8 cellular contexts compared by ENCODE assay signal in genomic region chr7:112789453-112789823, GRCh38. TPM values are rescaled to one million over a fixed set of nuclear protein-coding genes. Genes with fewer than 3 reads are reported as not detected.
DNase-seq lines count a peak whose midpoint lies in the region; ATAC-seq and TF ChIP-seq lines count a peak whose summit lies in the region.

No MANE protein-coding gene starts in this region.

- peaks cover 16% of the 10 kb centered on the region for H3K4me1 ChIP-seq in CD4-positive, alpha-beta memory T cell (ENCODE audit: insufficient read depth, low read length)
- peaks cover 10 to 16% of the 10 kb centered on the region in 2 donors for H3K4me1 ChIP-seq in duodenal mucosa (ENCODE audit: control insufficient read depth in 1 of 2, insufficient read depth in 2 of 2, low read length in 2 of 2)

- DNase-seq in CD4-positive, alpha-beta memory T cell: no peak
- no peak for DNase-seq in activated CD8-positive, alpha-beta memory T cell treated with anti-CD3 and anti-CD28 coated beads, Interleukin-2, amount 50 U/mL, for 48 hours

- H3K27ac Mint-ChIP-seq in CD4-positive, alpha-beta memory T cell: peak overlapping the region; percentile 82 to 95 (median 92)
- H3K27ac Mint-ChIP-seq in IgD-negative memory B cell (peak overlapping the region; percentile 97 to 99 (median 98)), nephron (peak overlapping the region; percentile 98 to 99 (median 98))

- H3K4me1 Mint-ChIP-seq in CD4-positive, alpha-beta memory T cell: peaks cover 27 to 60% (median 39%) of the 10 kb centered on the region in 4 donors
- H3K4me1 Mint-ChIP-seq in IgD-negative memory B cell (peaks cover 22 to 37% (median 35%) of the 10 kb centered on the region in 3 donors), nephron (peaks cover 18% of the 10 kb centered on the region)

- peak overlapping the region; percentile 91 to 98 for H3K9ac ChIP-seq in duodenal mucosa (ENCODE audit: low read depth in 1 of 2, low read length in 2 of 2)

- peak overlapping the region; percentile 59 to 93 for H3K4me3 ChIP-seq in CD4-positive, alpha-beta memory T cell (ENCODE audit: low read length in 2 of 2)
- H3K4me3 ChIP-seq in duodenal mucosa (ENCODE audit: low read depth in 1 of 2, low read length in 2 of 2): peak overlapping the region; percentile 81 to 99

- no peaks in the 10 kb centered on the region for H3K9me3 ChIP-seq in CD4-positive, alpha-beta memory T cell (ENCODE audit: control insufficient read depth in 1 of 2, low read length in 2 of 2)
- no peaks in the 10 kb centered on the region for H3K9me3 ChIP-seq in duodenal mucosa (ENCODE audit: control insufficient read depth in 1 of 2, low read length in 2 of 2)

- H3K36me3 Mint-ChIP-seq in CD4-positive, alpha-beta memory T cell: peaks cover 7 to 16% of the 10 kb centered on the region in 2 donors
- H3K36me3 Mint-ChIP-seq in IgD-negative memory B cell: peaks cover 3% of the 10 kb centered on the region
- peaks cover 14% of the 10 kb centered on the region for H3K36me3 Mint-ChIP-seq in nephron (ENCODE audit: low read depth)

- H3K9me3 Mint-ChIP-seq in CD4-positive, alpha-beta memory T cell: no peaks in the 10 kb centered on the region
- H3K9me3 Mint-ChIP-seq in IgD-negative memory B cell: no peaks in the 10 kb centered on the region
- H3K9me3 Mint-ChIP-seq in nephron: no peaks in the 10 kb centered on the region

- H3K27me3 Mint-ChIP-seq in CD4-positive, alpha-beta memory T cell: no peaks in the 10 kb centered on the region
- no peaks in the 10 kb centered on the region for H3K27me3 Mint-ChIP-seq in IgD-negative memory B cell
- no peaks in the 10 kb centered on the region for H3K27me3 Mint-ChIP-seq in nephron (ENCODE audit: low read depth)

- CTCF ChIA-PET in CD4-positive, alpha-beta memory T cell (lab: Charles Lee; ENCODE audit: partially characterized antibody): no interaction called here

- POLR2A ChIA-PET in CD4-positive, alpha-beta memory T cell (lab: Charles Lee; ENCODE audit: partially characterized antibody): interaction anchor here (1.2 to 2.8 kb wide), 2 partner anchors 10 to 150 kb away, joined by 4 to 16 read pairs; a partner anchor contains a TSS

- TF ChIP-seq CTCF in nephron (IDR thresholded peaks at IDR 0.05; ENCODE audit: unreplicated experiment in 3 of 3): no peak

- H3K4me3 Mint-ChIP-seq in CD4-positive, alpha-beta memory T cell: peak overlapping the region; percentile 91 to 96 (median 94)
- H3K4me3 Mint-ChIP-seq in IgD-negative memory B cell: peak overlapping the region; percentile 92 to 98 (median 98)
- peak overlapping the region; percentile 94 to 96 (median 94) for H3K4me3 Mint-ChIP-seq in nephron

- H3K36me3 ChIP-seq in CD4-positive, alpha-beta memory T cell (ENCODE audit: insufficient read depth, low read length): no peaks in the 10 kb centered on the region
- H3K36me3 ChIP-seq in duodenal mucosa (ENCODE audit: control insufficient read depth in 1 of 2, insufficient read depth in 2 of 2, low read length in 2 of 2): peaks cover 0 to 3% of the 10 kb centered on the region in 2 donors

- ATAC-seq in HG03025 (IDR thresholded peaks at IDR 0.05; ENCODE audit: low FRiP score, unreplicated experiment) (no peak), GM18517 (IDR thresholded peaks at IDR 0.05; ENCODE audit: unreplicated experiment) (no peak), GM21381 (IDR thresholded peaks at IDR 0.05; ENCODE audit: unreplicated experiment) (no peak)

- intact Hi-C loops in CD4-positive, alpha-beta memory T cell (cut with micrococcal nuclease): loop anchor here (5.0 kb wide), 1 partner anchor 322 kb away; no protein-coding TSS in a partner anchor

- H3K27ac ChIP-seq in CD4-positive, alpha-beta memory T cell (ENCODE audit: low read depth, low read length): peak overlapping the region; percentile 76
- peak overlapping the region; percentile 89 for H3K27ac ChIP-seq in duodenal mucosa (ENCODE audit: low read depth, low read length)

- H3K27me3 ChIP-seq in CD4-positive, alpha-beta memory T cell (ENCODE audit: insufficient read depth, low read length): no peaks in the 10 kb centered on the region
- H3K27me3 ChIP-seq in duodenal mucosa (ENCODE audit: control insufficient read depth in 1 of 2, insufficient read depth in 2 of 2, low read length in 2 of 2): no peaks in the 10 kb centered on the region

RNA-seq across cellular contexts. Expression of gene TMEM168, which starts 0.8 kb away (rescaled TPM):
- total RNA-seq in CD4-positive, alpha-beta memory T cell: 10 to 100 TPM; 25.9 to 31.9 TPM
- polyA plus RNA-seq in CD4-positive, alpha-beta memory T cell: 1 to 10 TPM; 3.7 to 5.9 TPM
- 6.0 TPM for polyA plus RNA-seq in IgD-negative memory B cell
